In genomic region chr13:79097201-79097600, GRCh38 we compare ENCODE assay signal across 5 cellular contexts.
"Had no signal": no experiment of that assay in that cellular context is flagged by ENCODE, and none has a peak within 500 bp of the region (broad histone marks: within the 10 kb centered on the region; RNA-seq: fewer than 3 reads in every experiment).

No MANE protein-coding gene starts in this region.

- DNase-seq: IMR-90, KBM-7 had no signal

- H3K27ac ChIP-seq: HL-60 had no signal

- ATAC-seq: HepG2, K562 had no signal

- H3K4me3 ChIP-seq: K562 had no signal
